1 cellular context compared by ENCODE assay signal in the genomic region with DNA sequence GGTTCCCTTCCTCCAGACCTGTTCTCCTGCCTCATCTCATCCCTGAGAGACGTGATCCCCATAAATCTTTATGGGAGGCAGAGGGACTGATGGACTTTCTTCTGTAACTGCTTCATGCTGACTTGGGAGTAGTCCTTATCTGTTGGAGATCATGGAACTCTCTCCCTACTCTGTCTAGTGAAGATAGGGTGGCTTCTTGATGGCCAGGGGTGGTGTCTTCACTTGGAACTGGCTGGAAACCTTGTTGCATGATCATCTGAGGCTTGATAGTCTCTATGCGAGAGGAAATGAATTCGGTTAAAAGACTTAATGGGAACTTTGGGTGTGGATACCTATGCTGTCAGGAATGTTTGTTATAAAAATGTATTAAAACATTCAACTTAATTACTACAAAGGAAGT.
TF ChIP-seq lines count a peak whose summit lies in the region.

No MANE protein-coding gene starts in this region.

TF ChIP-seq in GM12878, 131 proteins besides CTCF, POLR2A, EP300 and RAD21:
- TF ChIP-seq E2F8 (IDR thresholded peaks at IDR 0.05; ENCODE audit: low read depth, partially characterized antibody) (no peak), PAX8 (IDR thresholded peaks at IDR 0.05) (no peak), SIN3A (IDR thresholded peaks at IDR 0.05; ENCODE audit: low read depth, low read length) (no peak), SMAD1 (IDR thresholded peaks at IDR 0.05; ENCODE audit: low read depth, partially characterized antibody) (no peak), GATAD2B (conservative IDR thresholded peaks at IDR 0.05; ENCODE audit: low read depth) (no peak), CBX5 (IDR thresholded peaks at IDR 0.05; ENCODE audit: low read depth) (no peak)
- TF ChIP-seq, protein P1, sequence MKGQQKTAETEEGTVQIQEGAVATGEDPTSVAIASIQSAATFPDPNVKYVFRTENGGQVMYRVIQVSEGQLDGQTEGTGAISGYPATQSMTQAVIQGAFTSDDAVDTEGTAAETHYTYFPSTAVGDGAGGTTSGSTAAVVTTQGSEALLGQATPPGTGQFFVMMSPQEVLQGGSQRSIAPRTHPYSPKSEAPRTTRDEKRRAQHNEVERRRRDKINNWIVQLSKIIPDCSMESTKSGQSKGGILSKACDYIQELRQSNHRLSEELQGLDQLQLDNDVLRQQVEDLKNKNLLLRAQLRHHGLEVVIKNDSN (IDR thresholded peaks at IDR 0.05; ENCODE audit: borderline replicate concordance, extremely low read length, insufficient read depth, low read depth, low read length) = no peak
